21 cellular contexts compared by ENCODE assay signal in genomic region chr11:6621711-6622211, GRCh38. TPM values are rescaled to one million over a fixed set of nuclear protein-coding genes. Genes with fewer than 3 reads are reported as not detected.
DNase-seq lines count a peak whose midpoint lies in the region; FAIRE-seq and TF ChIP-seq lines count a peak whose summit lies in the region.
"Had no signal": no experiment of that assay in that cellular context is flagged by ENCODE, and none has a peak within 500 bp of the region (broad histone marks: within the 10 kb centered on the region; RNA-seq: fewer than 3 reads in every experiment).

No MANE protein-coding gene starts in this region.

- H3K27me3 ChIP-seq in BLaER1, result no peaks in the 10 kb centered on the region
- no peaks in the 10 kb centered on the region for H3K27me3 ChIP-seq in MM.1S (replicated peaks; ENCODE audit: insufficient read depth, low read length)
- H3K27me3 ChIP-seq: BE2C had no signal

- peaks cover 8% of the 10 kb centered on the region for H3K36me3 Mint-ChIP-seq in progenitor cell of endocrine pancreas (ENCODE audit: insufficient read depth)

- H3K4me3 ChIP-seq in BLaER1 (no peak overlapping the region), MM.1S (ENCODE audit: low read length) (no peak overlapping the region), kidney (ENCODE audit: low read length in 2 of 2) (no peak overlapping the region)
- H3K4me3 ChIP-seq: GM23338 had no signal

- intact Hi-C loops in kidney (cut with DNase I), result no loop called here

- H3F3A ChIP-seq in MM.1S (ENCODE audit: insufficient read depth, low read length), result no peaks in the 10 kb centered on the region

- FAIRE-seq in kidney (lab: Jason Lieb, UNC), result no peak
- FAIRE-seq: G401.6, HTR-8/SVneo had no signal

- H4K20me1 ChIP-seq in BLaER1 (no peaks in the 10 kb centered on the region), MM.1S (ENCODE audit: insufficient read depth, low read length) (no peaks in the 10 kb centered on the region)

- peaks cover 1% of the 10 kb centered on the region for H3K4me1 Mint-ChIP-seq in progenitor cell of endocrine pancreas (ENCODE audit: low read depth)
- H3K4me1 Mint-ChIP-seq: GM23338 had no signal

- H3K27ac ChIP-seq in BLaER1 (no peak overlapping the region), MM.1S (ENCODE audit: low read length) (no peak overlapping the region), kidney (ENCODE audit: low read depth in 2 of 2, low read length in 2 of 2) (no peak overlapping the region)
- H3K27ac ChIP-seq: KMS-11 had no signal

- no peaks in the 10 kb centered on the region for H3K9me2 ChIP-seq in MM.1S (replicated peaks; ENCODE audit: insufficient read depth, low read length)

- H3K9ac ChIP-seq in BLaER1 (no peak overlapping the region), MM.1S (ENCODE audit: low read length) (no peak overlapping the region), kidney (ENCODE audit: low read length in 2 of 2) (no peak overlapping the region)
- H3K9ac ChIP-seq: KMS-11 had no signal

- peaks cover 14% of the 10 kb centered on the region for H3K79me2 ChIP-seq in MM.1S (ENCODE audit: low read length)

- POLR2A ChIA-PET in GM10248 (lab: Yijun Ruan, JAX), result no interaction called here

- H2AFZ ChIP-seq in MM.1S (ENCODE audit: low read length), result peak overlapping the region; percentile 16; the same call in 1 of the 2 replicates
- H2AFZ ChIP-seq: GM23338 had no signal

- no peak for DNase-seq in MM.1S
- peak; percentile 72 for DNase-seq in kidney
- DNase-seq in progenitor cell of endocrine pancreas (ENCODE audit: low spot score, unreplicated experiment), result no peak
- DNase-seq in activated T-cell treated with anti-CD3 and anti-CD28 coated beads, Interleukin-2, amount 50 U/mL, for 1 hour, result no peak
- DNase-seq in effector CD8-positive, alpha-beta T cell (lab: John Stamatoyannopoulos, UW), result no peak
- no peak for DNase-seq in GM10248 (ENCODE audit: extremely low spot score)
- DNase-seq: BE2C, DMS 273 treated with DMSO at 0.1 percent for 48 hours, IMR-90, MV-4-11, NCI-H1105 treated with DMSO at 0.1 percent for 48 hours, NCI-H2081, NCI-H2171, NCI-H345, NCI-H524 had no signal

- H3K36me3 ChIP-seq in BLaER1 (peaks cover 49% of the 10 kb centered on the region), MM.1S (replicated peaks; ENCODE audit: insufficient read depth, low read length) (no peaks in the 10 kb centered on the region), kidney (ENCODE audit: control insufficient read depth in 1 of 2, insufficient read depth in 2 of 2, low read length in 2 of 2) (peaks cover 2 to 4% of the 10 kb centered on the region in 2 donors)
- H3K36me3 ChIP-seq: BE2C had no signal

- peaks cover 40% of the 10 kb centered on the region for H3K4me1 ChIP-seq in BLaER1
- H3K4me1 ChIP-seq in MM.1S (ENCODE audit: low read length), result peaks cover 19% of the 10 kb centered on the region; the same call in 1 of the 2 replicates
- peaks cover 3 to 8% of the 10 kb centered on the region in 2 donors for H3K4me1 ChIP-seq in kidney (ENCODE audit: control insufficient read depth in 1 of 2, insufficient read depth in 1 of 2, low read depth in 1 of 2, low read length in 2 of 2)
- H3K4me1 ChIP-seq: BE2C had no signal

- peak overlapping the region; percentile 62 for H3K27ac Mint-ChIP-seq in progenitor cell of endocrine pancreas
- H3K27ac Mint-ChIP-seq: CD4-positive, alpha-beta T cell; GM23338 had no signal

- no peak overlapping the region for H3K4me3 Mint-ChIP-seq in progenitor cell of endocrine pancreas (ENCODE audit: low read depth)
- H3K4me3 Mint-ChIP-seq: CD4-positive, alpha-beta T cell; GM23338 had no signal

- CTCF ChIA-PET in GM10248 (lab: Yijun Ruan, JAX), result interaction anchor here (1.1 to 2.0 kb wide), 10 partner anchors 9 to 133 kb away, joined by 3 to 7 read pairs (median 5); partner anchors contain the start of gene MRPL17

- H3K9me3 ChIP-seq in BLaER1 (no peaks in the 10 kb centered on the region), MM.1S (replicated peaks; ENCODE audit: insufficient read depth, low read length) (no peaks in the 10 kb centered on the region), kidney (ENCODE audit: control insufficient read depth in 1 of 2, low read length in 2 of 2) (no peaks in the 10 kb centered on the region)
- H3K9me3 ChIP-seq: BE2C had no signal

- peak overlapping the region; percentile 28 for H3K4me2 ChIP-seq in BLaER1
- no peak overlapping the region for H3K4me2 ChIP-seq in MM.1S (ENCODE audit: low read depth, low read length)
- H3K4me2 ChIP-seq: GM23338, KMS-11 had no signal

- no peaks in the 10 kb centered on the region for H3K27me3 Mint-ChIP-seq in progenitor cell of endocrine pancreas
- H3K27me3 Mint-ChIP-seq: CD4-positive, alpha-beta T cell had no signal

- H3K9me3 Mint-ChIP-seq in progenitor cell of endocrine pancreas (ENCODE audit: low read depth), result no peaks in the 10 kb centered on the region
- H3K9me3 Mint-ChIP-seq: CD4-positive, alpha-beta T cell; GM23338 had no signal

- TF ChIP-seq CTCF in MM.1S (IDR thresholded peaks at IDR 0.05; ENCODE audit: low read length) (no peak), kidney (IDR thresholded peaks at IDR 0.05; ENCODE audit: borderline replicate concordance, extremely low read depth, insufficient read depth) (no peak), progenitor cell of endocrine pancreas (IDR thresholded peaks at IDR 0.05; ENCODE audit: unreplicated experiment) (no peak), GM10248 (IDR thresholded peaks at IDR 0.05; ENCODE audit: control extremely low read depth, extremely low read depth, low read depth, missing control alignments) (no peak)

RNA-seq across cellular contexts. Expression of gene TPP1, which starts 2.5 kb away (rescaled TPM):
- total RNA-seq in kidney (84.2 TPM), progenitor cell of endocrine pancreas (54.4 and 59.9 TPM in 2 replicates)
- 115 TPM for polyA plus RNA-seq in kidney (ENCODE audit: insufficient read depth, low read depth, low replicate concordance)

RNA-seq across cellular contexts. Expression of gene TAF10, which starts 9.7 kb away (rescaled TPM):
- total RNA-seq in kidney, result 136 TPM
- 250 TPM for polyA plus RNA-seq in kidney (ENCODE audit: insufficient read depth, low read depth, low replicate concordance)
- total RNA-seq in progenitor cell of endocrine pancreas, result 148 and 160 TPM in 2 replicates

RNA-seq across cellular contexts. Expression of gene ILK, which starts 18.2 kb away (rescaled TPM):
- total RNA-seq in kidney, result 170 TPM
- polyA plus RNA-seq in kidney (ENCODE audit: insufficient read depth, low read depth, low replicate concordance), result 149 TPM
- 127 and 133 TPM in 2 replicates for total RNA-seq in progenitor cell of endocrine pancreas

RNA-seq across cellular contexts. Expression of gene RRP8, which starts 18.3 kb away (rescaled TPM):
- total RNA-seq in kidney (23.4 TPM), progenitor cell of endocrine pancreas (18.8 and 21.7 TPM in 2 replicates)
- 29.8 TPM for polyA plus RNA-seq in kidney (ENCODE audit: insufficient read depth, low read depth, low replicate concordance)

RNA-seq across cellular contexts. Expression of gene DCHS1, which starts 33.8 kb away (rescaled TPM):
- total RNA-seq in kidney (17.0 TPM), progenitor cell of endocrine pancreas (54.7 and 61.4 TPM in 2 replicates)
- 2.4 TPM for polyA plus RNA-seq in kidney (ENCODE audit: insufficient read depth, low read depth, low replicate concordance)
